In the genomic region with DNA sequence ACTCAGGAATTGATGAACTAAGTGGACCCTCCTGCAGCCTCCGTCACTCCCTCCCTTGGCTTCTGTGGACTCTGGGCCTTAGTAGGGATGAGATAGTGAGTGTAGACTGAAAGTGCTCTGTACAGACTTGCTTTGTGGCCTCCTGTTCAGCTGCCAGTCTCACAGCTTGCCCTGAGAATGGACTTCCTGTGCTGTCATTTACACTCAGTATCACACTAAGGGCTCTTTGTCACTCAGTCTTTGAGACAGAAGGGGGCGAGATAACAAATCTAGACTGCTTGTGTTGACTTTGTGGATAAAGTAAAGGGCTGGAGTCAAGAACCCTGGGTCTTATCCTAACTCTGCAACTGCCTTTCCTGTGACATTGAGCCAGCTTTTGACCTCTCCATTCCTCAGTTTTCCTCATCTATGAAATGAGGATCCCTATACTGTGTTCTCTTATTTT, we compare ENCODE assay signal across 1 cellular context.
A peak's percentile ranks its signal among the peaks of the same experiment; 100 is the strongest.
TF ChIP-seq lines count a peak whose summit lies in the region.

No MANE protein-coding gene starts in this region.

TF ChIP-seq in HepG2, 621 proteins besides CTCF, POLR2A, EP300 and RAD21 (continued from another document and continues in another):
- TF ChIP-seq ZNF639 (CRISPR knock-in tag; conservative IDR thresholded peaks at IDR 0.05) = no peak
- peak; percentile 55; the same call in 1 of the 2 replicates for TF ChIP-seq ISL2 (CRISPR knock-in tag; IDR thresholded peaks at IDR 0.05)
- TF ChIP-seq ZNF317 (CRISPR knock-in tag; IDR thresholded peaks at IDR 0.05) = no peak
- TF ChIP-seq ZNF160 (CRISPR knock-in tag; IDR thresholded peaks at IDR 0.05) = no peak
- TF ChIP-seq ZNF709 (CRISPR knock-in tag; IDR thresholded peaks at IDR 0.05) = no peak
- TF ChIP-seq TEAD3 (CRISPR knock-in tag; optimal IDR thresholded peaks at IDR 0.05; ENCODE audit: borderline replicate concordance) = no peak
- no peak for TF ChIP-seq ZZZ3 (CRISPR knock-in tag; IDR thresholded peaks at IDR 0.05; ENCODE audit: borderline replicate concordance)
- no peak for TF ChIP-seq ZNF333 (CRISPR knock-in tag; IDR thresholded peaks at IDR 0.05; ENCODE audit: borderline replicate concordance)
- no peak for TF ChIP-seq ZNF841 (CRISPR knock-in tag; IDR thresholded peaks at IDR 0.05; ENCODE audit: borderline replicate concordance)
- TF ChIP-seq ELK4 (CRISPR knock-in tag; IDR thresholded peaks at IDR 0.05; ENCODE audit: borderline replicate concordance) = no peak
- no peak for TF ChIP-seq SP2 (CRISPR knock-in tag; IDR thresholded peaks at IDR 0.05)
- TF ChIP-seq SIX1 (CRISPR knock-in tag; IDR thresholded peaks at IDR 0.05; ENCODE audit: borderline replicate concordance) = no peak
- 0 out of 2 replicates have a peak, but pooled peaks have one; percentile 17 for TF ChIP-seq THAP11 (CRISPR knock-in tag; IDR thresholded peaks at IDR 0.05)
- TF ChIP-seq, protein P1, sequence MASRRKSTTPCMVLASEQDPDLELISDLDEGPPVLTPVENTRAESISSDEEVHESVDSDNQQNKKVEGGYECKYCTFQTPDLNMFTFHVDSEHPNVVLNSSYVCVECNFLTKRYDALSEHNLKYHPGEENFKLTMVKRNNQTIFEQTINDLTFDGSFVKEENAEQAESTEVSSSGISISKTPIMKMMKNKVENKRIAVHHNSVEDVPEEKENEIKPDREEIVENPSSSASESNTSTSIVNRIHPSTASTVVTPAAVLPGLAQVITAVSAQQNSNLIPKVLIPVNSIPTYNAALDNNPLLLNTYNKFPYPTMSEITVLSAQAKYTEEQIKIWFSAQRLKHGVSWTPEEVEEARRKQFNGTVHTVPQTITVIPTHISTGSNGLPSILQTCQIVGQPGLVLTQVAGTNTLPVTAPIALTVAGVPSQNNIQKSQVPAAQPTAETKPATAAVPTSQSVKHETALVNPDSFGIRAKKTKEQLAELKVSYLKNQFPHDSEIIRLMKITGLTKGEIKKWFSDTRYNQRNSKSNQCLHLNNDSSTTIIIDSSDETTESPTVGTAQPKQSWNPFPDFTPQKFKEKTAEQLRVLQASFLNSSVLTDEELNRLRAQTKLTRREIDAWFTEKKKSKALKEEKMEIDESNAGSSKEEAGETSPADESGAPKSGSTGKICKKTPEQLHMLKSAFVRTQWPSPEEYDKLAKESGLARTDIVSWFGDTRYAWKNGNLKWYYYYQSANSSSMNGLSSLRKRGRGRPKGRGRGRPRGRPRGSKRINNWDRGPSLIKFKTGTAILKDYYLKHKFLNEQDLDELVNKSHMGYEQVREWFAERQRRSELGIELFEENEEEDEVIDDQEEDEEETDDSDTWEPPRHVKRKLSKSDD (CRISPR knock-in tag; IDR thresholded peaks at IDR 0.05; ENCODE audit: low read depth) = no peak
- TF ChIP-seq TP53 (CRISPR knock-in tag; conservative IDR thresholded peaks at IDR 0.05) = no peak
- no peak for TF ChIP-seq DMAP1 (CRISPR knock-in tag; IDR thresholded peaks at IDR 0.05)
- no peak for TF ChIP-seq ZNF234 (CRISPR knock-in tag; conservative IDR thresholded peaks at IDR 0.05)
- no peak for TF ChIP-seq NFE2L2 (IDR thresholded peaks at IDR 0.05; ENCODE audit: low read length)
- no peak for TF ChIP-seq ADNP (CRISPR knock-in tag; IDR thresholded peaks at IDR 0.05)
- TF ChIP-seq, protein P2, sequence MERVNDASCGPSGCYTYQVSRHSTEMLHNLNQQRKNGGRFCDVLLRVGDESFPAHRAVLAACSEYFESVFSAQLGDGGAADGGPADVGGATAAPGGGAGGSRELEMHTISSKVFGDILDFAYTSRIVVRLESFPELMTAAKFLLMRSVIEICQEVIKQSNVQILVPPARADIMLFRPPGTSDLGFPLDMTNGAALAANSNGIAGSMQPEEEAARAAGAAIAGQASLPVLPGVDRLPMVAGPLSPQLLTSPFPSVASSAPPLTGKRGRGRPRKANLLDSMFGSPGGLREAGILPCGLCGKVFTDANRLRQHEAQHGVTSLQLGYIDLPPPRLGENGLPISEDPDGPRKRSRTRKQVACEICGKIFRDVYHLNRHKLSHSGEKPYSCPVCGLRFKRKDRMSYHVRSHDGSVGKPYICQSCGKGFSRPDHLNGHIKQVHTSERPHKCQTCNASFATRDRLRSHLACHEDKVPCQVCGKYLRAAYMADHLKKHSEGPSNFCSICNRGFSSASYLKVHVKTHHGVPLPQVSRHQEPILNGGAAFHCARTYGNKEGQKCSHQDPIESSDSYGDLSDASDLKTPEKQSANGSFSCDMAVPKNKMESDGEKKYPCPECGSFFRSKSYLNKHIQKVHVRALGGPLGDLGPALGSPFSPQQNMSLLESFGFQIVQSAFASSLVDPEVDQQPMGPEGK (CRISPR knock-in tag; IDR thresholded peaks at IDR 0.05) = peak; percentile 43; the same call in 1 of the 2 replicates
- no peak for TF ChIP-seq TCF7L2 (IDR thresholded peaks at IDR 0.05; ENCODE audit: low read depth, low read length)
- TF ChIP-seq ZFP36L2 (CRISPR knock-in tag; IDR thresholded peaks at IDR 0.05) = no peak
- no peak for TF ChIP-seq SNAPC4 (CRISPR knock-in tag; IDR thresholded peaks at IDR 0.05)
- peak; percentile 62 for TF ChIP-seq FOXA3 (CRISPR knock-in tag; IDR thresholded peaks at IDR 0.05)
- no peak for TF ChIP-seq NR0B2 (CRISPR knock-in tag; IDR thresholded peaks at IDR 0.05)
- TF ChIP-seq ZSCAN30 (CRISPR knock-in tag; IDR thresholded peaks at IDR 0.05) = no peak
- TF ChIP-seq, protein P3, sequence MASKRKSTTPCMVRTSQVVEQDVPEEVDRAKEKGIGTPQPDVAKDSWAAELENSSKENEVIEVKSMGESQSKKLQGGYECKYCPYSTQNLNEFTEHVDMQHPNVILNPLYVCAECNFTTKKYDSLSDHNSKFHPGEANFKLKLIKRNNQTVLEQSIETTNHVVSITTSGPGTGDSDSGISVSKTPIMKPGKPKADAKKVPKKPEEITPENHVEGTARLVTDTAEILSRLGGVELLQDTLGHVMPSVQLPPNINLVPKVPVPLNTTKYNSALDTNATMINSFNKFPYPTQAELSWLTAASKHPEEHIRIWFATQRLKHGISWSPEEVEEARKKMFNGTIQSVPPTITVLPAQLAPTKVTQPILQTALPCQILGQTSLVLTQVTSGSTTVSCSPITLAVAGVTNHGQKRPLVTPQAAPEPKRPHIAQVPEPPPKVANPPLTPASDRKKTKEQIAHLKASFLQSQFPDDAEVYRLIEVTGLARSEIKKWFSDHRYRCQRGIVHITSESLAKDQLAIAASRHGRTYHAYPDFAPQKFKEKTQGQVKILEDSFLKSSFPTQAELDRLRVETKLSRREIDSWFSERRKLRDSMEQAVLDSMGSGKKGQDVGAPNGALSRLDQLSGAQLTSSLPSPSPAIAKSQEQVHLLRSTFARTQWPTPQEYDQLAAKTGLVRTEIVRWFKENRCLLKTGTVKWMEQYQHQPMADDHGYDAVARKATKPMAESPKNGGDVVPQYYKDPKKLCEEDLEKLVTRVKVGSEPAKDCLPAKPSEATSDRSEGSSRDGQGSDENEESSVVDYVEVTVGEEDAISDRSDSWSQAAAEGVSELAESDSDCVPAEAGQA (IDR thresholded peaks at IDR 0.05; ENCODE audit: low read depth) = no peak
- TF ChIP-seq, protein P3 (CRISPR knock-in tag; IDR thresholded peaks at IDR 0.05; ENCODE audit: borderline replicate concordance) = no peak
- TF ChIP-seq ZNF557 (CRISPR knock-in tag; IDR thresholded peaks at IDR 0.05) = no peak
- TF ChIP-seq HMG20B (CRISPR knock-in tag; conservative IDR thresholded peaks at IDR 0.05) = no peak
- no peak for TF ChIP-seq MAFF (IDR thresholded peaks at IDR 0.05; ENCODE audit: low read depth, low read length)
- no peak for TF ChIP-seq ZNF460 (CRISPR knock-in tag; IDR thresholded peaks at IDR 0.05; ENCODE audit: borderline replicate concordance)
- TF ChIP-seq ZNF121 (CRISPR knock-in tag; IDR thresholded peaks at IDR 0.05) = no peak
- TF ChIP-seq NFRKB (IDR thresholded peaks at IDR 0.05) = no peak
- TF ChIP-seq MXD4 (CRISPR knock-in tag; IDR thresholded peaks at IDR 0.05) = no peak
- TF ChIP-seq IRX3 (CRISPR knock-in tag; IDR thresholded peaks at IDR 0.05; ENCODE audit: borderline replicate concordance, low read depth) = no peak
- 0 out of 2 replicates have a peak, but pooled peaks have one; percentile 19 for TF ChIP-seq ELF1 (CRISPR knock-in tag; IDR thresholded peaks at IDR 0.05)
- no peak for TF ChIP-seq ZNF703 (CRISPR knock-in tag; IDR thresholded peaks at IDR 0.05; ENCODE audit: borderline replicate concordance)
- no peak for TF ChIP-seq PHF20 (CRISPR knock-in tag; IDR thresholded peaks at IDR 0.05)
- TF ChIP-seq SRF (IDR thresholded peaks at IDR 0.05; ENCODE audit: low read depth, low read length) = no peak
- TF ChIP-seq RARG (CRISPR knock-in tag; IDR thresholded peaks at IDR 0.05; ENCODE audit: low read depth) = no peak
- TF ChIP-seq IRF2 (CRISPR knock-in tag; IDR thresholded peaks at IDR 0.05) = no peak
- peak; percentile 34; the same call in 1 of the 2 replicates for TF ChIP-seq ZMYM3 (CRISPR knock-in tag; IDR thresholded peaks at IDR 0.05)
- TF ChIP-seq ZNF619 (CRISPR knock-in tag; IDR thresholded peaks at IDR 0.05) = no peak
- no peak for TF ChIP-seq DNMT3B (CRISPR knock-in tag; conservative IDR thresholded peaks at IDR 0.05)
